22 cellular contexts compared by ENCODE assay signal in genomic region chrX:23383411-23383810, GRCh38. TPM values are rescaled to one million over a fixed set of nuclear protein-coding genes. Genes with fewer than 3 reads are reported as not detected.
DNase-seq lines count a peak whose midpoint lies in the region; ATAC-seq and TF ChIP-seq lines count a peak whose summit lies in the region.
"Had no signal": no experiment of that assay in that cellular context is flagged by ENCODE, and none has a peak within 500 bp of the region (broad histone marks: within the 10 kb centered on the region; RNA-seq: fewer than 3 reads in every experiment).

No MANE protein-coding gene starts in this region.

- 15 to 36% methylated on average over 2 of the region's 2 CpGs for WGBS in gastroesophageal sphincter (ENCODE audit: low coverage in 1 of 2), 2 donors
- WGBS in spleen, 5 donors = 82 to 88% (median 85%) methylated on average over 2 of the region's 2 CpGs

- H3K27me3 ChIP-seq in gastroesophageal sphincter = no peaks in the 10 kb centered on the region
- peaks cover 0 to 5% (median 0%) of the 10 kb centered on the region in 7 donors for H3K27me3 ChIP-seq in spleen (replicated peaks in 1 of 7)
- H3K27me3 ChIP-seq: esophagus squamous epithelium, upper lobe of right lung had no signal

- peaks cover 0 to 51% (median 0%) of the 10 kb centered on the region in 3 donors for H3K4me1 ChIP-seq in gastroesophageal sphincter
- no peaks in the 10 kb centered on the region for H3K4me1 ChIP-seq in spleen
- H3K4me1 ChIP-seq: esophagus squamous epithelium, upper lobe of right lung had no signal

- TF ChIP-seq POLR2A in gastroesophageal sphincter (IDR thresholded peaks at IDR 0.05) (no peak), spleen (IDR thresholded peaks at IDR 0.05) (no peak)

- H3K36me3 ChIP-seq in gastroesophageal sphincter = no peaks in the 10 kb centered on the region
- no peaks in the 10 kb centered on the region for H3K36me3 ChIP-seq in spleen
- H3K36me3 ChIP-seq: esophagus squamous epithelium, upper lobe of right lung had no signal

- no peak for TF ChIP-seq EP300 in gastroesophageal sphincter (IDR thresholded peaks at IDR 0.05)

- peak overlapping the region in 3 of 4 donors; percentile 27 to 34 (median 31) for H3K27ac ChIP-seq in gastroesophageal sphincter
- H3K27ac ChIP-seq in spleen = no peak overlapping the region
- H3K27ac ChIP-seq: upper lobe of right lung had no signal

- no peaks in the 10 kb centered on the region for H3K9me3 ChIP-seq in gastroesophageal sphincter
- H3K9me3 ChIP-seq in spleen = no peaks in the 10 kb centered on the region
- H3K9me3 ChIP-seq: esophagus squamous epithelium, mucosa of descending colon, upper lobe of right lung had no signal

- DNase-seq in AG08396 (ENCODE audit: low spot score) (peak; percentile 6), HS-5 (ENCODE audit: low read depth) (peak; percentile 41), astrocyte of the spinal cord (ENCODE audit: low read depth, low spot score) (peak; percentile 38), spleen (no peak), superior temporal gyrus (ENCODE audit: extremely low spot score) (no peak)
- DNase-seq in activated naive CD4-positive, alpha-beta T cell (lab: John Stamatoyannopoulos, UW) = no peak
- DNase-seq: activated CD8-positive, alpha-beta memory T cell treated with anti-CD3 and anti-CD28 coated beads, Interleukin-2, amount 10 ng/mL, durations not matched to agents 7 days and 5 days; activated gamma-delta T cell treated with Interleukin-2 at 50 U/mL for 16 hours; CD4-positive, alpha-beta memory T cell; esophagus squamous epithelium; mucosa of descending colon; NCI-H1048; NCI-H2081 treated with DMSO at 0.1 percent for 48 hours; NCI-H510A treated with DMSO at 0.1 percent for 48 hours; stimulated activated CD4-positive, alpha-beta T cell treated with anti-CD3 and anti-CD28 coated beads, Interleukin-15, amount 100 ng/mL, for 24 hours; stimulated activated naive CD4-positive, alpha-beta T cell; upper lobe of right lung had no signal

- ATAC-seq in gastroesophageal sphincter (no peak), HG02981 (IDR thresholded peaks at IDR 0.05; ENCODE audit: unreplicated experiment) (no peak)
- ATAC-seq: activated CD4-positive, CD25-positive, alpha-beta regulatory T cell treated with anti-CD3 and anti-CD28 coated beads, Interleukin-2, amount 50 U/mL, for 24 hours; activated CD8-positive, alpha-beta memory T cell treated with anti-CD3 and anti-CD28 coated beads, Interleukin-2, amount 10 ng/mL, durations not matched to agents 7 days and 5 days; HepG2; left lobe of liver; mucosa of descending colon; upper lobe of right lung had no signal

- in situ Hi-C loops in astrocyte of the spinal cord (cut with HindIII; ENCODE audit: low sequenced_read_pairs) = no loop called here

- H3K4me3 ChIP-seq in astrocyte of the spinal cord (ENCODE audit: low read depth, low read length) = no peak overlapping the region
- no peak overlapping the region for H3K4me3 ChIP-seq in gastroesophageal sphincter
- H3K4me3 ChIP-seq in spleen = no peak overlapping the region
- H3K4me3 ChIP-seq: esophagus squamous epithelium, mucosa of descending colon, upper lobe of right lung had no signal

- TF ChIP-seq CTCF in astrocyte of the spinal cord (IDR thresholded peaks at IDR 0.05; ENCODE audit: low read depth, low read length) = no peak
- no peak for TF ChIP-seq CTCF in gastroesophageal sphincter (IDR thresholded peaks at IDR 0.05)
- no peak for TF ChIP-seq CTCF in spleen (IDR thresholded peaks at IDR 0.05 in 8 of 11, conservative IDR thresholded peaks at IDR 0.05 in 3 of 11)

- intact Hi-C loops in spleen (cut with DNase I; ENCODE audit: low total_unique reads) = no loop called here

RNA-seq across cellular contexts. Expression of gene PTCHD1, which starts 48.8 kb away (rescaled TPM):
- total RNA-seq in gastroesophageal sphincter (10 to 100 TPM in 1 of 4 donors, 1 to 10 TPM in 3; 7.8 to 24.8 (median 9.6) TPM), spleen (under 1 TPM; 0.33 to 0.89 (median 0.49) TPM)
- polyA plus RNA-seq in spleen = under 1 TPM; 0.07 to 0.13 (median 0.08) TPM
- total RNA-seq: activated CD8-positive, alpha-beta memory T cell treated with anti-CD3 and anti-CD28 coated beads, Interleukin-2, amount 10 ng/mL, durations not matched to agents 7 days and 5 days; CD4-positive, alpha-beta memory T cell; HepG2 had no signal
- polyA plus RNA-seq: CD4-positive, alpha-beta memory T cell; HepG2 had no signal

Comparison
In these comparisons a context has a peak if more than half of its experiments do, and no peak if none do; other contexts are left out.
1. DNase-seq: peak in AG08396 (single experiment), HS-5 (single experiment) and astrocyte of the spinal cord (single experiment); none in spleen (single experiment), superior temporal gyrus (single experiment) and activated naive CD4-positive, alpha-beta T cell (0 of 4).
2. H3K27ac ChIP-seq: peak in gastroesophageal sphincter (3 of 4); none in spleen (0 of 8).
3. RNA of gene PTCHD1, which starts 48.8 kb away (total RNA-seq): 7.8 to 24.8 TPM in gastroesophageal sphincter; 0.33 to 0.89 TPM in spleen; every median in the first group is over 4 times any median in the second.